ENCODE assay signal across 12 cellular contexts in the genomic region with DNA sequence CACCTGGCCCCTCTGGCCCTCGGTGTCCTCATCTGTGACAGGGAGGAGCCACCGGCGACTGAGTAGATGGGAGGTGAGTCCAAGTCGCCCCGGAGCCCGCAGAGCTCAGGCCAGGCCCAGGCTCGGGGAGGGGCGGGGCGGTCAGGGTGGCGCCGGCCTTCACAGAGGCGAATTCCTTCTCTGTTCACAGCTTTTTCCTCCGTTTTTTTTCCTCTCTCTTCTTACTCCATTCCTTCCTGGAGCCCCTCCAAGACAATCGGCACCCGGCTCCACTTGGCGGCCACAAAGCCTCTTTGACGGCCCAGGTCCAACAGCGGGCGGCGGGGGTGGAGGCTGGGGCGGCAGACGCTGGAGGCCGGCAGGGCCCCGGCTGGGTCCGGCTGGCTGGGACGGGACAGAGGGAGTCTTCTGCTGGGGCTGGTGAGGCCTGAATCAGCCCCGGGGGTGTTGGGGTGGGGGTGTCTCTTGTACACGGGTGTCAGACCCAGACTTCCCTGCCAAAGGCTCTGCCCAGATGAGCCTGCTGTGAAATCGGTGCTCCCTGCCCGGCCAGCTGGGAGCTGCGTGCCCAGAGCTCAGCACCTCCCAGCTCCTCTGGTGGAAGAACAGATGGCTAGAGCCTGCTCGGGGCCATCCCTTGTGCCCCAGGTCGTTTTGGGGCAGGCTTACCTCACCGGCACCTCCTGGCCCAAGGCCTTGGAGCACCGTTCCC. TPM values are rescaled to one million over a fixed set of nuclear protein-coding genes. Genes with fewer than 3 reads are reported as not detected.
DNase-seq lines count a peak whose midpoint lies in the region; ATAC-seq, FAIRE-seq and TF ChIP-seq lines count a peak whose summit lies in the region.
"Had no signal": no experiment of that assay in that cellular context is flagged by ENCODE, and none has a peak within 500 bp of the region (broad histone marks: within the 10 kb centered on the region; RNA-seq: fewer than 3 reads in every experiment).

No MANE protein-coding gene starts in this region.

- DNase-seq in DMS 273 (lab: John Stamatoyannopoulos, UW; ENCODE audit: unreplicated experiment): peak; percentile 87
- peak; percentile 66 for DNase-seq in astrocyte (ENCODE audit: low read depth)
- DNase-seq in left cardiac atrium: peak; percentile 78
- DNase-seq in psoas muscle: peak in 1 of 2 donors; percentile 60
- DNase-seq in GM19238 (ENCODE audit: insufficient read length, low spot score): no peak
- DNase-seq in T1000 (lab: John Stamatoyannopoulos, UW): no peak
- no peak for DNase-seq in stimulated activated naive CD4-positive, alpha-beta T cell treated with Interleukin-2 at 50 U/mL for 16 hours (lab: John Stamatoyannopoulos, UW)
- DNase-seq: CD4-positive, CD25-positive, alpha-beta regulatory T cell; NCI-H2081 had no signal

- H2AFZ ChIP-seq in astrocyte (ENCODE audit: low read depth, low read length): peak overlapping the region; percentile 73

- no peaks in the 10 kb centered on the region for H4K20me1 ChIP-seq in astrocyte (ENCODE audit: insufficient read depth, low read length)

- no peaks in the 10 kb centered on the region for H3K27me3 Mint-ChIP-seq in astrocyte (ENCODE audit: low read depth, unreplicated experiment)
- H3K27me3 Mint-ChIP-seq: CD4-positive, CD25-positive, alpha-beta regulatory T cell; central memory CD8-positive, alpha-beta T cell; natural killer cell treated with Interleukin-12 subunit alpha and Interleukin-12 subunit beta and Interleukin-15 and Interleukin-18, amount 100 ng/mL, for 72 hours had no signal

- no peaks in the 10 kb centered on the region for H3K36me3 Mint-ChIP-seq in astrocyte (ENCODE audit: low read depth, unreplicated experiment)
- H3K36me3 Mint-ChIP-seq: CD4-positive, CD25-positive, alpha-beta regulatory T cell; natural killer cell treated with Interleukin-12 subunit alpha and Interleukin-12 subunit beta and Interleukin-15 and Interleukin-18, amount 100 ng/mL, for 72 hours had no signal

- 15 to 25% (median 19%) methylated on average over 34 to 35 of the region's 35 CpGs for WGBS in psoas muscle, 3 donors

- H3K27ac ChIP-seq in astrocyte (ENCODE audit: low read depth, low read length) (peak overlapping the region; percentile 30), psoas muscle (no peak overlapping the region)

- H3K9me3 ChIP-seq in astrocyte (ENCODE audit: insufficient read depth, low read depth, low read length) (no peaks in the 10 kb centered on the region), psoas muscle (no peaks in the 10 kb centered on the region)

- H3K27ac Mint-ChIP-seq in astrocyte (ENCODE audit: unreplicated experiment): no peak overlapping the region
- H3K27ac Mint-ChIP-seq: CD4-positive, CD25-positive, alpha-beta regulatory T cell; natural killer cell treated with Interleukin-12 subunit alpha and Interleukin-12 subunit beta and Interleukin-15 and Interleukin-18, amount 100 ng/mL, for 72 hours had no signal

- no peaks in the 10 kb centered on the region for H3K9me3 Mint-ChIP-seq in astrocyte (ENCODE audit: unreplicated experiment)
- H3K9me3 Mint-ChIP-seq: CD4-positive, CD25-positive, alpha-beta regulatory T cell; central memory CD8-positive, alpha-beta T cell; natural killer cell treated with Interleukin-12 subunit alpha and Interleukin-12 subunit beta and Interleukin-15 and Interleukin-18, amount 100 ng/mL, for 72 hours had no signal

- H3K36me3 ChIP-seq in astrocyte (ENCODE audit: insufficient read depth, low read length): no peaks in the 10 kb centered on the region
- no peaks in the 10 kb centered on the region for H3K36me3 ChIP-seq in psoas muscle (ENCODE audit: insufficient read depth in 1 of 2, low read depth in 1 of 2)

- H3K4me1 Mint-ChIP-seq in astrocyte (ENCODE audit: low read depth, unreplicated experiment): no peaks in the 10 kb centered on the region
- H3K4me1 Mint-ChIP-seq: CD4-positive, CD25-positive, alpha-beta regulatory T cell; central memory CD8-positive, alpha-beta T cell had no signal

- TF ChIP-seq CTCF in astrocyte (IDR thresholded peaks at IDR 0.05; ENCODE audit: insufficient read depth, low read depth, low read length) (no peak), psoas muscle (IDR thresholded peaks at IDR 0.05) (no peak)

- H3K4me3 Mint-ChIP-seq in astrocyte (ENCODE audit: unreplicated experiment): no peak overlapping the region
- H3K4me3 Mint-ChIP-seq: central memory CD8-positive, alpha-beta T cell; natural killer cell treated with Interleukin-12 subunit alpha and Interleukin-12 subunit beta and Interleukin-15 and Interleukin-18, amount 100 ng/mL, for 72 hours had no signal

- H3K4me3 ChIP-seq in astrocyte (ENCODE audit: insufficient read depth, low read depth, low read length) (no peak overlapping the region), psoas muscle (no peak overlapping the region)

- H3K79me2 ChIP-seq in astrocyte (ENCODE audit: insufficient read depth, low read length): no peaks in the 10 kb centered on the region

- intact Hi-C loops in left cardiac atrium (cut with DNase I) (no loop called here), psoas muscle (cut with DNase I) (no loop called here)

- no peak for FAIRE-seq in astrocyte (lab: Jason Lieb, UNC)

- peaks cover 17% of the 10 kb centered on the region for H3K4me1 ChIP-seq in astrocyte (ENCODE audit: insufficient read depth, low read length)
- no peaks in the 10 kb centered on the region for H3K4me1 ChIP-seq in psoas muscle

- peak overlapping the region; percentile 70 for H3K4me2 ChIP-seq in astrocyte (ENCODE audit: low read length)

- H3K9ac ChIP-seq in astrocyte (ENCODE audit: low read length): peak overlapping the region; percentile 62

- ATAC-seq in left cardiac atrium (peak; percentile 42 to 63), psoas muscle (peak; percentile 20 to 44 (median 29)), HG02973 (IDR thresholded peaks at IDR 0.05; ENCODE audit: unreplicated experiment) (no peak)
- ATAC-seq: natural killer cell treated with Interleukin-12 subunit alpha and Interleukin-12 subunit beta and Interleukin-15 and Interleukin-18, amount 100 ng/mL, for 72 hours had no signal

- H3K27me3 ChIP-seq in astrocyte (ENCODE audit: insufficient read depth, low read length) (no peaks in the 10 kb centered on the region), psoas muscle (ENCODE audit: insufficient read depth in 3 of 3, low read length in 2 of 3) (peaks cover 0 to 68% (median 20%) of the 10 kb centered on the region in 3 donors)

RNA-seq across cellular contexts. Expression of gene FGFRL1, which starts 22.6 kb away (rescaled TPM):
- total RNA-seq in astrocyte (64.2 and 64.9 TPM in 2 replicates), left cardiac atrium (10 to 100 TPM; 21.6 to 29.0 TPM), psoas muscle (10 to 100 TPM; 14.4 to 18.6 (median 16.9) TPM)
- 10 to 100 TPM in 2 of 3 donors, 1 to 10 TPM in 1; 9.8 to 41.2 (median 12.8) TPM for polyA plus RNA-seq in psoas muscle

RNA-seq across cellular contexts. Expression of gene SLC26A1, which starts 40.8 kb away (rescaled TPM):
- total RNA-seq in astrocyte: 0.34 and 0.38 TPM in 2 replicates
- under 1 TPM in 1 of 2 donors, not detected in 1; 0.27 TPM for total RNA-seq in left cardiac atrium
- under 1 TPM in 1 of 4 donors, not detected in 3; 0.12 TPM for total RNA-seq in psoas muscle
- under 1 TPM; 0.06 to 0.36 (median 0.18) TPM for polyA plus RNA-seq in psoas muscle

RNA-seq across cellular contexts. Expression of gene IDUA, which starts 47.2 kb away (rescaled TPM):
- total RNA-seq in astrocyte: 20.5 and 27.0 TPM in 2 replicates
- total RNA-seq in left cardiac atrium: 10 to 100 TPM; 15.4 to 18.7 TPM
- 1 to 10 TPM; 5.1 to 6.0 (median 5.7) TPM for total RNA-seq in psoas muscle
- 1 to 10 TPM; 1.3 to 3.1 (median 1.9) TPM for polyA plus RNA-seq in psoas muscle

Comparison
In these comparisons a context has a peak if more than half of its experiments do, and no peak if none do; other contexts are left out.
1. DNase-seq: peak in DMS 273 (single experiment), astrocyte (single experiment) and left cardiac atrium (single experiment); none in GM19238 (single experiment), T1000 (single experiment) and stimulated activated naive CD4-positive, alpha-beta T cell treated with Interleukin-2 at 50 U/mL for 16 hours (single experiment).